8 cellular contexts compared by ENCODE assay signal in the genomic region with DNA sequence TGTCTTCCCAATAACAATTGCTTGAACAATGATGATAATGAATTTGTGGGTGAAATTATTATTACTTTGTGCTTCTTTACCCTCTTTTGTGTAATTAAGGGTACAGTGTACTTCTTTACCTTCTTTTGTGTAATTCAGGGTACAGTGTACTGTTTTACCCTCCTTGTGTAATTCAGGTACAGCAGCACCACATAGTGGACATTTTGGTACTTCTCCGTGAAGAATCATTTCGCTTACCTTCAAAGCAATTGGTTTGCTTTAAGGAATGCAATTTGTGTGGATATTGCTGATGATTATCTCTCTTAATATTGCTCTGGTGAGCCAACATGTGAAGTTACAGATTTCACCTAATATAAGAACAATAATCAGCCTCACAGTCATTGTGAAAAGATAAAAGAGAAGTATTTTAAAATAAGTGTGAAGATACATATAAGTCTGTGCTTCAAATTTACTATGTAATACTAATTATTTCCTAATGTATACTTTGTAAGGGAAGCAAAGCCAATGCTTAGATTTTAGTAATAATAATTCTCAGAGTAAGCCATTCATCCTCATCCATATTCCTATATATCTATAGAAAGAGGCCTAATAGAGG. TPM values are rescaled to one million over a fixed set of nuclear protein-coding genes. Genes with fewer than 3 reads are reported as not detected.
A peak's percentile ranks its signal among the peaks of the same experiment; 100 is the strongest.
DNase-seq lines count a peak whose midpoint lies in the region; ATAC-seq, FAIRE-seq and TF ChIP-seq lines count a peak whose summit lies in the region.

No MANE protein-coding gene starts in this region.

- no peak overlapping the region for H3K27ac Mint-ChIP-seq in stimulated activated memory B cell treated with anti-CD40 and anti-IgM and Interleukin-4, amounts not matched to agents 10 μg/mL and 1 μg/mL and 100 μg/mL, for 72 hours

- no peaks in the 10 kb centered on the region for H3K79me2 ChIP-seq in hepatocyte

- H3K9me2 ChIP-seq in hepatocyte (replicated peaks; ENCODE audit: insufficient read depth) = no peaks in the 10 kb centered on the region

- H4K20me1 ChIP-seq in hepatocyte (ENCODE audit: insufficient read depth, poor library complexity, severe bottlenecking) = no peaks in the 10 kb centered on the region

- DNase-seq in COLO829 (ENCODE audit: low spot score) (peak; percentile 69), GM18507 (ENCODE audit: extremely low spot score, insufficient read length, low read depth) (peak; percentile 18), NCI-H2107 (lab: John Stamatoyannopoulos, UW) (peak; percentile 0), amniotic stem cell (lab: John Stamatoyannopoulos, UW) (peak; percentile 31), hepatocyte (ENCODE audit: low spot score) (peak; percentile 70), NCI-H187 treated with DMSO at 0.1 percent for 48 hours (lab: John Stamatoyannopoulos, UW) (no peak)

- no peak overlapping the region for H3K27ac ChIP-seq in hepatocyte

- ATAC-seq in HG02884 (IDR thresholded peaks at IDR 0.05; ENCODE audit: unreplicated experiment) = peak; percentile 90
- ATAC-seq in stimulated activated memory B cell treated with anti-CD40 and anti-IgM and Interleukin-4, amounts not matched to agents 10 μg/mL and 1 μg/mL and 100 μg/mL, for 72 hours = peak; percentile 51

- H3K27me3 ChIP-seq in hepatocyte = no peaks in the 10 kb centered on the region

- peak; percentile 88 for TF ChIP-seq CTCF in hepatocyte (IDR thresholded peaks at IDR 0.05; ENCODE audit: poor library complexity)

- H3K4me3 ChIP-seq in hepatocyte = no peak overlapping the region

- no peaks in the 10 kb centered on the region for H3K36me3 ChIP-seq in hepatocyte (replicated peaks; ENCODE audit: insufficient read depth, low read depth)

- H3K4me3 Mint-ChIP-seq in stimulated activated memory B cell treated with anti-CD40 and anti-IgM and Interleukin-4, amounts not matched to agents 10 μg/mL and 1 μg/mL and 100 μg/mL, for 72 hours = no peak overlapping the region

- H3K36me3 Mint-ChIP-seq in stimulated activated memory B cell treated with anti-CD40 and anti-IgM and Interleukin-4, amounts not matched to agents 10 μg/mL and 1 μg/mL and 100 μg/mL, for 72 hours = no peaks in the 10 kb centered on the region

- no peaks in the 10 kb centered on the region for H3K9me3 Mint-ChIP-seq in stimulated activated memory B cell treated with anti-CD40 and anti-IgM and Interleukin-4, amounts not matched to agents 10 μg/mL and 1 μg/mL and 100 μg/mL, for 72 hours

- 5% methylated on average over 2 of the region's 2 CpGs for WGBS in hepatocyte (ENCODE audit: low lambda C conversion rate, missing lambda C conversion rate)

- peak; percentile 76 for FAIRE-seq in GM18507 (lab: Jason Lieb, UNC)

- H3K27me3 Mint-ChIP-seq in stimulated activated memory B cell treated with anti-CD40 and anti-IgM and Interleukin-4, amounts not matched to agents 10 μg/mL and 1 μg/mL and 100 μg/mL, for 72 hours = peaks cover 8% of the 10 kb centered on the region

- no peaks in the 10 kb centered on the region for H3K4me1 Mint-ChIP-seq in stimulated activated memory B cell treated with anti-CD40 and anti-IgM and Interleukin-4, amounts not matched to agents 10 μg/mL and 1 μg/mL and 100 μg/mL, for 72 hours

- H2AFZ ChIP-seq in hepatocyte = no peak overlapping the region

- H3K4me2 ChIP-seq in hepatocyte = no peak overlapping the region

- no peaks in the 10 kb centered on the region for H3K9me3 ChIP-seq in hepatocyte (ENCODE audit: low read depth)

- H3K4me1 ChIP-seq in hepatocyte (ENCODE audit: insufficient read depth) = no peaks in the 10 kb centered on the region

RNA-seq across cellular contexts. Expression of a gene that starts 27.2 kb away (rescaled TPM):
- total RNA-seq in hepatocyte = 28.3 and 29.3 TPM in 2 replicates
- polyA plus RNA-seq in hepatocyte = 17.2 TPM in 2 replicates
